ENCODE assay signal across 16 cellular contexts in genomic region chr11:82796970-82797594, GRCh38.
A peak's percentile ranks its signal among the peaks of the same experiment; 100 is the strongest.
DNase-seq lines count a peak whose midpoint lies in the region; ATAC-seq, FAIRE-seq and TF ChIP-seq lines count a peak whose summit lies in the region.
"Had no signal": no experiment of that assay in that cellular context is flagged by ENCODE, and none has a peak within 500 bp of the region (broad histone marks: within the 10 kb centered on the region; RNA-seq: fewer than 3 reads in every experiment).

No MANE protein-coding gene starts in this region.

- H3F3A ChIP-seq in GM23338 (replicated peaks; ENCODE audit: low read depth): no peaks in the 10 kb centered on the region

- no peaks in the 10 kb centered on the region for H3K9me3 Mint-ChIP-seq in GM23338
- H3K9me3 Mint-ChIP-seq in astrocyte (ENCODE audit: unreplicated experiment): no peaks in the 10 kb centered on the region
- no peaks in the 10 kb centered on the region for H3K9me3 Mint-ChIP-seq in activated T-cell treated with anti-CD3 and anti-CD28 coated beads, Interleukin-2, amount 50 U/mL, for 72 hours
- H3K9me3 Mint-ChIP-seq: T-helper 2 cell treated with Interferon-gamma antibody and Interleukin-4, amounts not matched to agents 5 μg/mL and 100 μg/mL, for 36 hours had no signal

- H3K27ac Mint-ChIP-seq in GM23338 (no peak overlapping the region), astrocyte (ENCODE audit: unreplicated experiment) (peak overlapping the region; percentile 58)
- no peak overlapping the region for H3K27ac Mint-ChIP-seq in activated T-cell treated with anti-CD3 and anti-CD28 coated beads, Interleukin-2, amount 50 U/mL, for 72 hours
- H3K27ac Mint-ChIP-seq: T-helper 2 cell treated with Interferon-gamma antibody and Interleukin-4, amounts not matched to agents 5 μg/mL and 100 μg/mL, for 36 hours had no signal

- 0 out of 2 replicates have a peak, but pooled peaks cover 3% of the 10 kb centered on the region for H3K9me2 ChIP-seq in GM23338 (ENCODE audit: insufficient read depth)

- intact Hi-C loops in left cardiac atrium (cut with DNase I): loop anchor here in 1 of 2 donors (5.0 kb wide), 1 partner anchor 60 kb away; no protein-coding TSS in a partner anchor

- H2AFZ ChIP-seq in GM23338 (peak overlapping the region; percentile 78; the same call in 1 of the 2 replicates), astrocyte (ENCODE audit: low read depth, low read length) (no peak overlapping the region)

- H3K27ac ChIP-seq in GM23338 (ENCODE audit: low read depth) (no peak overlapping the region), astrocyte (ENCODE audit: low read depth, low read length) (no peak overlapping the region)
- H3K27ac ChIP-seq: thyroid gland had no signal

- no peaks in the 10 kb centered on the region for H3K36me3 ChIP-seq in GM23338 (ENCODE audit: insufficient read depth)
- no peaks in the 10 kb centered on the region for H3K36me3 ChIP-seq in astrocyte (ENCODE audit: insufficient read depth, low read length)
- H3K36me3 ChIP-seq: thyroid gland had no signal

- H3K4me1 ChIP-seq in GM23338 (ENCODE audit: insufficient read depth): no peaks in the 10 kb centered on the region
- no peaks in the 10 kb centered on the region for H3K4me1 ChIP-seq in astrocyte (ENCODE audit: insufficient read depth, low read length)
- H3K4me1 ChIP-seq: Caco-2, thyroid gland had no signal

- H3K9ac ChIP-seq in astrocyte (ENCODE audit: low read length): no peak overlapping the region

- H3K36me3 Mint-ChIP-seq in GM23338 (ENCODE audit: low read depth): no peaks in the 10 kb centered on the region
- no peaks in the 10 kb centered on the region for H3K36me3 Mint-ChIP-seq in astrocyte (ENCODE audit: low read depth, unreplicated experiment)
- H3K36me3 Mint-ChIP-seq in activated T-cell treated with anti-CD3 and anti-CD28 coated beads, Interleukin-2, amount 50 U/mL, for 72 hours (ENCODE audit: insufficient read depth in 2 of 2): no peaks in the 10 kb centered on the region

- no peak for ATAC-seq in GM23338
- ATAC-seq in left cardiac atrium: peak in 1 of 2 donors; percentile 53
- no peak for ATAC-seq in GM21367 (IDR thresholded peaks at IDR 0.05; ENCODE audit: unreplicated experiment)
- ATAC-seq in activated T-cell treated with anti-CD3 and anti-CD28 coated beads, Interleukin-2, amount 50 U/mL, for 72 hours (replicated peaks in 1 of 2): no peak

- FAIRE-seq in astrocyte (lab: Jason Lieb, UNC): no peak
- FAIRE-seq: keratinocyte, small intestine had no signal

- no peak for DNase-seq in GM23338 (ENCODE audit: low spot score)
- no peak for DNase-seq in astrocyte (ENCODE audit: low read depth)
- peak; percentile 48 for DNase-seq in left cardiac atrium
- peak in 37 of 56 donors; percentile 18 to 74 (median 45) for DNase-seq in nucleus accumbens (lab: John Stamatoyannopoulos, UW)
- DNase-seq in effector CD4-positive, alpha-beta T cell: no peak
- DNase-seq in activated T-cell treated with anti-CD3 and anti-CD28 coated beads, Interleukin-2, amount 50 U/mL, for 72 hours: no peak
- no peak for DNase-seq in NCI-H2081 (lab: John Stamatoyannopoulos, UW)
- DNase-seq: activated effector memory CD4-positive, alpha-beta T cell treated with Interleukin-2 at 50 U/mL for 16 hours; amniotic stem cell; Caco-2; SIG-M5; small intestine had no signal

- H3K4me1 Mint-ChIP-seq in GM23338 (no peaks in the 10 kb centered on the region), astrocyte (ENCODE audit: low read depth, unreplicated experiment) (peaks cover 4% of the 10 kb centered on the region)
- no peaks in the 10 kb centered on the region for H3K4me1 Mint-ChIP-seq in activated T-cell treated with anti-CD3 and anti-CD28 coated beads, Interleukin-2, amount 50 U/mL, for 72 hours (ENCODE audit: low read depth)

- H3K79me2 ChIP-seq in GM23338 (replicated peaks; ENCODE audit: insufficient read depth) (no peaks in the 10 kb centered on the region), astrocyte (ENCODE audit: insufficient read depth, low read length) (no peaks in the 10 kb centered on the region)

- H3K4me2 ChIP-seq in GM23338 (no peak overlapping the region), astrocyte (ENCODE audit: low read length) (no peak overlapping the region)

- TF ChIP-seq CTCF in GM23338 (conservative IDR thresholded peaks at IDR 0.05; ENCODE audit: low read depth in 2 of 2) (no peak), astrocyte (IDR thresholded peaks at IDR 0.05; ENCODE audit: insufficient read depth, low read depth, low read length) (no peak)

- H3K27me3 ChIP-seq in GM23338 (ENCODE audit: insufficient read depth): no peaks in the 10 kb centered on the region
- H3K27me3 ChIP-seq in astrocyte (ENCODE audit: insufficient read depth, low read length): no peaks in the 10 kb centered on the region
- H3K27me3 ChIP-seq: thyroid gland had no signal

- H3K27me3 Mint-ChIP-seq in GM23338 (ENCODE audit: insufficient read depth, low read depth, poor library complexity) (peaks cover 2% of the 10 kb centered on the region), astrocyte (ENCODE audit: low read depth, unreplicated experiment) (no peaks in the 10 kb centered on the region)
- no peaks in the 10 kb centered on the region for H3K27me3 Mint-ChIP-seq in activated T-cell treated with anti-CD3 and anti-CD28 coated beads, Interleukin-2, amount 50 U/mL, for 72 hours (ENCODE audit: low read depth)

- H3K9me3 ChIP-seq in astrocyte (ENCODE audit: insufficient read depth, low read depth, low read length): no peaks in the 10 kb centered on the region
- H3K9me3 ChIP-seq: Caco-2, thyroid gland had no signal

- H3K4me3 ChIP-seq in GM23338 (no peak overlapping the region), astrocyte (ENCODE audit: insufficient read depth, low read depth, low read length) (no peak overlapping the region)
- H3K4me3 ChIP-seq: thyroid gland had no signal

- H3K4me3 Mint-ChIP-seq in GM23338 (no peak overlapping the region), astrocyte (ENCODE audit: unreplicated experiment) (no peak overlapping the region)
- H3K4me3 Mint-ChIP-seq in activated T-cell treated with anti-CD3 and anti-CD28 coated beads, Interleukin-2, amount 50 U/mL, for 72 hours: no peak overlapping the region
- H3K4me3 Mint-ChIP-seq: T-helper 2 cell treated with Interferon-gamma antibody and Interleukin-4, amounts not matched to agents 5 μg/mL and 100 μg/mL, for 36 hours had no signal

- H4K20me1 ChIP-seq in GM23338 (replicated peaks; ENCODE audit: insufficient read depth): no peaks in the 10 kb centered on the region
- H4K20me1 ChIP-seq in astrocyte (ENCODE audit: insufficient read depth, low read length): no peaks in the 10 kb centered on the region

TF ChIP-seq in GM23338, 12 proteins besides CTCF, POLR2A, EP300 and RAD21 (continues in another document):
- TF ChIP-seq, protein P1, sequence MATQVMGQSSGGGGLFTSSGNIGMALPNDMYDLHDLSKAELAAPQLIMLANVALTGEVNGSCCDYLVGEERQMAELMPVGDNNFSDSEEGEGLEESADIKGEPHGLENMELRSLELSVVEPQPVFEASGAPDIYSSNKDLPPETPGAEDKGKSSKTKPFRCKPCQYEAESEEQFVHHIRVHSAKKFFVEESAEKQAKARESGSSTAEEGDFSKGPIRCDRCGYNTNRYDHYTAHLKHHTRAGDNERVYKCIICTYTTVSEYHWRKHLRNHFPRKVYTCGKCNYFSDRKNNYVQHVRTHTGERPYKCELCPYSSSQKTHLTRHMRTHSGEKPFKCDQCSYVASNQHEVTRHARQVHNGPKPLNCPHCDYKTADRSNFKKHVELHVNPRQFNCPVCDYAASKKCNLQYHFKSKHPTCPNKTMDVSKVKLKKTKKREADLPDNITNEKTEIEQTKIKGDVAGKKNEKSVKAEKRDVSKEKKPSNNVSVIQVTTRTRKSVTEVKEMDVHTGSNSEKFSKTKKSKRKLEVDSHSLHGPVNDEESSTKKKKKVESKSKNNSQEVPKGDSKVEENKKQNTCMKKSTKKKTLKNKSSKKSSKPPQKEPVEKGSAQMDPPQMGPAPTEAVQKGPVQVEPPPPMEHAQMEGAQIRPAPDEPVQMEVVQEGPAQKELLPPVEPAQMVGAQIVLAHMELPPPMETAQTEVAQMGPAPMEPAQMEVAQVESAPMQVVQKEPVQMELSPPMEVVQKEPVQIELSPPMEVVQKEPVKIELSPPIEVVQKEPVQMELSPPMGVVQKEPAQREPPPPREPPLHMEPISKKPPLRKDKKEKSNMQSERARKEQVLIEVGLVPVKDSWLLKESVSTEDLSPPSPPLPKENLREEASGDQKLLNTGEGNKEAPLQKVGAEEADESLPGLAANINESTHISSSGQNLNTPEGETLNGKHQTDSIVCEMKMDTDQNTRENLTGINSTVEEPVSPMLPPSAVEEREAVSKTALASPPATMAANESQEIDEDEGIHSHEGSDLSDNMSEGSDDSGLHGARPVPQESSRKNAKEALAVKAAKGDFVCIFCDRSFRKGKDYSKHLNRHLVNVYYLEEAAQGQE (IDR thresholded peaks at IDR 0.05; ENCODE audit: unreplicated experiment): no peak
- TF ChIP-seq ZNF114 (CRISPR knock-in tag; IDR thresholded peaks at IDR 0.05) (no peak), STAT1 (IDR thresholded peaks at IDR 0.05; ENCODE audit: unreplicated experiment) (no peak), ZNF331 (CRISPR knock-in tag; IDR thresholded peaks at IDR 0.05; ENCODE audit: low read depth) (no peak), JUNB (IDR thresholded peaks at IDR 0.05; ENCODE audit: unreplicated experiment) (no peak), POLR2AphosphoS5 (IDR thresholded peaks at IDR 0.05; ENCODE audit: low read depth) (no peak), EZH2phosphoT487 (IDR thresholded peaks at IDR 0.05; ENCODE audit: unreplicated experiment) (no peak), CREB1 (CRISPR knock-in tag; IDR thresholded peaks at IDR 0.05; ENCODE audit: low read depth) (no peak)

Comparison
In these comparisons a context has a peak if more than half of its experiments do, and no peak if none do; other contexts are left out.
1. DNase-seq: peak in left cardiac atrium (single experiment) and nucleus accumbens (37 of 56); none in GM23338 (single experiment), astrocyte (single experiment), effector CD4-positive, alpha-beta T cell (single experiment), activated T-cell treated with anti-CD3 and anti-CD28 coated beads, Interleukin-2, amount 50 U/mL, for 72 hours (0 of 2) and NCI-H2081 (0 of 2).